ENCODE assay signal across 21 cellular contexts in the genomic region with DNA sequence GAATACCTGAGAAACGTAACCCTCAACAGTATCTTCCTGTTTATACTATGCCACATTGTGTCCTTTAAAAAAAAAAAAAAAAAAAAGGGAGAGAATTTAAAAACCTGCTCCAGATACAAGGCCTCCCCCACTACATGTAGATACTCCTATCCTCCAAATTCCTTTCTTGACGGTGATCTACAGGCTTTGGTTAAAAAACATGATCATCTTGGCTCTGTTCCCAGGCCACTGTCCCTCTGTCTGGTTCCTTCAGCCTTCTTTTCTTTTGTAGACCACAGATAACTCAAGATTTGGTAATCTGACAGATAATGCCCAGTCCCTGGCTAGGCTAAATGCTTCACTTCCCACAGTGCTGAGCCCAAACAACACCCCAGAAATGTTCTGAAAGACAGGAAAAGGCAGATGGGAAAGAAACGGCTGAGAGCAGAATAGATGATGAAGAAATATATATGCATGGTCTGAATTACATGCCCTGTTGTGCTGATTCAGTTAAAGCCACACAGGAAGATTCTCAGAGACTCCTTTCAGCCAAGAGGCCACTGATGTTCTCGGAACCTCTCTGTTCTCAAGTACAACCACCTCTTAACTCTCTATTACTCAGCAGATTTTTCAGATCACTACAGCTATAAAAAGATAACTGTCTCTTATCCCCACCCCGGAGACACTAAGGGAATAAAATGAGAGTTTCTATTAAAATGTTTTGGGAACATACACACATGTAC. TPM values are rescaled to one million over a fixed set of nuclear protein-coding genes. Genes with fewer than 3 reads are reported as not detected.
DNase-seq lines count a peak whose midpoint lies in the region; ATAC-seq and TF ChIP-seq lines count a peak whose summit lies in the region.
"Had no signal": no experiment of that assay in that cellular context is flagged by ENCODE, and none has a peak within 500 bp of the region (broad histone marks: within the 10 kb centered on the region; RNA-seq: fewer than 3 reads in every experiment).

No MANE protein-coding gene starts in this region.

- H3K4me2 ChIP-seq in GM23338, result no peak overlapping the region

- DNase-seq in A673 (ENCODE audit: low spot score) (no peak), GM23338 (ENCODE audit: low spot score) (no peak), fibroblast of villous mesenchyme (ENCODE audit: low read depth) (peak; percentile 50), NCI-H446 treated with DMSO at 0.1 percent for 48 hours (lab: John Stamatoyannopoulos, UW) (no peak), NCI-H226 (no peak), NCI-H526 treated with DMSO at 0.1 percent for 48 hours (lab: John Stamatoyannopoulos, UW) (no peak), CD14-positive monocyte (ENCODE audit: low spot score) (no peak)
- DNase-seq: activated CD4-positive, alpha-beta T cell treated with anti-CD3 and anti-CD28 coated beads for 1 hour; activated T-cell treated with anti-CD3 and anti-CD28 coated beads for 4 hours; brain microvascular endothelial cell; dermis blood vessel endothelial cell; NCI-H1930; NCI-H526; ovary; sigmoid colon; stimulated activated CD4-positive, alpha-beta T cell treated with anti-CD3 and anti-CD28 coated beads, Interleukin-2, amount 100 ng/mL, for 24 hours; T-helper 9 cell had no signal

- H3K9me3 Mint-ChIP-seq in GM23338 (no peaks in the 10 kb centered on the region), CD14-positive monocyte (no peaks in the 10 kb centered on the region)
- no peaks in the 10 kb centered on the region for H3K9me3 Mint-ChIP-seq in activated T-helper 17 cell treated with anti-CD3 and anti-CD28 coated beads, Interleukin-2, amount 50 U/mL, for 72 hours
- H3K9me3 Mint-ChIP-seq: activated naive CD4-positive, alpha-beta T cell treated with anti-CD3 and anti-CD28 coated beads, Interleukin-2, amount 50 U/mL, for 24 hours had no signal

- H3K36me3 ChIP-seq in A673 (ENCODE audit: insufficient read depth, low read length, poor library complexity, severe bottlenecking) (peaks cover 43% of the 10 kb centered on the region), GM23338 (ENCODE audit: insufficient read depth) (peaks cover 23% of the 10 kb centered on the region)
- H3K36me3 ChIP-seq: ovary had no signal

- H3K9me3 ChIP-seq in A673 (ENCODE audit: low read depth, low read length, poor library complexity, severe bottlenecking), result no peaks in the 10 kb centered on the region
- H3K9me3 ChIP-seq: HAP-1, ovary, sigmoid colon had no signal

- H3K36me3 Mint-ChIP-seq in GM23338 (ENCODE audit: low read depth) (peaks cover 61% of the 10 kb centered on the region), CD14-positive monocyte (peaks cover 85 to 93% of the 10 kb centered on the region in 2 donors)
- peaks cover 97% of the 10 kb centered on the region for H3K36me3 Mint-ChIP-seq in activated T-helper 17 cell treated with anti-CD3 and anti-CD28 coated beads, Interleukin-2, amount 50 U/mL, for 72 hours (ENCODE audit: low read depth)

- H3K27me3 ChIP-seq in A673 (replicated peaks; ENCODE audit: insufficient read depth, low read depth, low read length, poor library complexity) (no peaks in the 10 kb centered on the region), GM23338 (ENCODE audit: insufficient read depth) (no peaks in the 10 kb centered on the region)
- H3K27me3 ChIP-seq: brain microvascular endothelial cell, ovary, sigmoid colon had no signal

- CTCF ChIA-PET in A673 (lab: Charles Lee), result no interaction called here

- no peak for ATAC-seq in GM23338
- ATAC-seq in activated T-helper 17 cell treated with anti-CD3 and anti-CD28 coated beads, Interleukin-2, amount 50 U/mL, for 72 hours (replicated peaks), result peak; percentile 67

- POLR2A ChIA-PET in A673 (lab: Charles Lee; ENCODE audit: low non-redundant PET), result no interaction called here

- H3K27me3 Mint-ChIP-seq in GM23338 (ENCODE audit: insufficient read depth, low read depth, poor library complexity) (no peaks in the 10 kb centered on the region), CD14-positive monocyte (ENCODE audit: low read depth in 3 of 3) (no peaks in the 10 kb centered on the region)
- no peaks in the 10 kb centered on the region for H3K27me3 Mint-ChIP-seq in activated T-helper 17 cell treated with anti-CD3 and anti-CD28 coated beads, Interleukin-2, amount 50 U/mL, for 72 hours
- H3K27me3 Mint-ChIP-seq: activated naive CD4-positive, alpha-beta T cell treated with anti-CD3 and anti-CD28 coated beads, Interleukin-2, amount 50 U/mL, for 24 hours had no signal

- peaks cover 5% of the 10 kb centered on the region for H4K20me1 ChIP-seq in GM23338 (replicated peaks; ENCODE audit: insufficient read depth)

- peak overlapping the region; percentile 41 for H3K27ac ChIP-seq in A673 (ENCODE audit: low read depth, low read length, poor library complexity, severe bottlenecking)
- H3K27ac ChIP-seq in GM23338 (ENCODE audit: low read depth), result no peak overlapping the region
- H3K27ac ChIP-seq: brain microvascular endothelial cell, epithelial cell of prostate, ovary had no signal

- H3K4me1 Mint-ChIP-seq in GM23338, result no peaks in the 10 kb centered on the region; the same call in 2 of the 3 replicates
- H3K4me1 Mint-ChIP-seq in activated T-helper 17 cell treated with anti-CD3 and anti-CD28 coated beads, Interleukin-2, amount 50 U/mL, for 72 hours, result peaks cover 35% of the 10 kb centered on the region
- peaks cover 9% of the 10 kb centered on the region for H3K4me1 Mint-ChIP-seq in CD14-positive monocyte
- H3K4me1 Mint-ChIP-seq: activated naive CD4-positive, alpha-beta T cell treated with anti-CD3 and anti-CD28 coated beads, Interleukin-2, amount 50 U/mL, for 24 hours had no signal

- H3K4me1 ChIP-seq in A673 (ENCODE audit: insufficient read depth, low read length, poor library complexity, severe bottlenecking) (peaks cover 5% of the 10 kb centered on the region), GM23338 (ENCODE audit: insufficient read depth) (no peaks in the 10 kb centered on the region)
- H3K4me1 ChIP-seq: HAP-1 had no signal

- H3K9me2 ChIP-seq in GM23338 (ENCODE audit: insufficient read depth), result no peaks in the 10 kb centered on the region

- peaks cover 8% of the 10 kb centered on the region for H3K79me2 ChIP-seq in GM23338 (replicated peaks; ENCODE audit: insufficient read depth)

- no peak overlapping the region for H3K4me3 Mint-ChIP-seq in GM23338
- H3K4me3 Mint-ChIP-seq in activated T-helper 17 cell treated with anti-CD3 and anti-CD28 coated beads, Interleukin-2, amount 50 U/mL, for 72 hours, result peak overlapping the region; percentile 16
- no peak overlapping the region for H3K4me3 Mint-ChIP-seq in CD14-positive monocyte
- H3K4me3 Mint-ChIP-seq: activated naive CD4-positive, alpha-beta T cell treated with anti-CD3 and anti-CD28 coated beads, Interleukin-2, amount 50 U/mL, for 24 hours had no signal

- H3K27ac Mint-ChIP-seq in GM23338 (peak overlapping the region; percentile 61), CD14-positive monocyte (peak overlapping the region in 3 of 7 donors; percentile 23 to 57 (median 52))
- peak overlapping the region; percentile 42 for H3K27ac Mint-ChIP-seq in activated T-helper 17 cell treated with anti-CD3 and anti-CD28 coated beads, Interleukin-2, amount 50 U/mL, for 72 hours
- H3K27ac Mint-ChIP-seq: activated naive CD4-positive, alpha-beta T cell treated with anti-CD3 and anti-CD28 coated beads, Interleukin-2, amount 50 U/mL, for 24 hours had no signal

- no TSS peak for BruUV-seq in A673 (replicated peaks; lab: Mats Ljungman, UMichigan)

- TF ChIP-seq CTCF in A673 (conservative IDR thresholded peaks at IDR 0.05; ENCODE audit: low read depth, low read length) (no peak), GM23338 (conservative IDR thresholded peaks at IDR 0.05; ENCODE audit: low read depth in 2 of 2) (no peak), fibroblast of villous mesenchyme (IDR thresholded peaks at IDR 0.05; ENCODE audit: insufficient read depth, low read depth, low read length) (no peak), CD14-positive monocyte (IDR thresholded peaks at IDR 0.05) (no peak)

- no peak overlapping the region for H3K4me3 ChIP-seq in A673 (ENCODE audit: low read depth, low read length, poor library complexity, severe bottlenecking)
- H3K4me3 ChIP-seq in GM23338, result no peak overlapping the region
- no peak overlapping the region for H3K4me3 ChIP-seq in fibroblast of villous mesenchyme (ENCODE audit: low read depth, low read length)
- H3K4me3 ChIP-seq: HAP-1, ovary, sigmoid colon had no signal

- H3F3A ChIP-seq in GM23338 (replicated peaks; ENCODE audit: low read depth), result 0 out of 2 replicates have a peak, but pooled peaks cover 2% of the 10 kb centered on the region

- intact Hi-C loops in A673 (cut with micrococcal nuclease; ENCODE audit: unreplicated experiment) (no loop called here), CD14-positive monocyte (cut with micrococcal nuclease) (no loop called here)

- H2AFZ ChIP-seq in GM23338, result no peak overlapping the region

TF ChIP-seq in GM23338, 12 proteins besides CTCF, POLR2A, EP300 and RAD21 (continues in another document):
- no peak for TF ChIP-seq POLR2AphosphoS5 (IDR thresholded peaks at IDR 0.05; ENCODE audit: low read depth)
- no peak for TF ChIP-seq ZNF114 (CRISPR knock-in tag; IDR thresholded peaks at IDR 0.05)
- TF ChIP-seq EZH2 (IDR thresholded peaks at IDR 0.05; ENCODE audit: low read depth, unreplicated experiment), result no peak
- TF ChIP-seq STAT1 (IDR thresholded peaks at IDR 0.05; ENCODE audit: unreplicated experiment), result no peak
- TF ChIP-seq ZNF331 (CRISPR knock-in tag; IDR thresholded peaks at IDR 0.05; ENCODE audit: low read depth), result no peak
- TF ChIP-seq, protein P1, sequence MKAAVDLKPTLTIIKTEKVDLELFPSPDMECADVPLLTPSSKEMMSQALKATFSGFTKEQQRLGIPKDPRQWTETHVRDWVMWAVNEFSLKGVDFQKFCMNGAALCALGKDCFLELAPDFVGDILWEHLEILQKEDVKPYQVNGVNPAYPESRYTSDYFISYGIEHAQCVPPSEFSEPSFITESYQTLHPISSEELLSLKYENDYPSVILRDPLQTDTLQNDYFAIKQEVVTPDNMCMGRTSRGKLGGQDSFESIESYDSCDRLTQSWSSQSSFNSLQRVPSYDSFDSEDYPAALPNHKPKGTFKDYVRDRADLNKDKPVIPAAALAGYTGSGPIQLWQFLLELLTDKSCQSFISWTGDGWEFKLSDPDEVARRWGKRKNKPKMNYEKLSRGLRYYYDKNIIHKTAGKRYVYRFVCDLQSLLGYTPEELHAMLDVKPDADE (IDR thresholded peaks at IDR 0.05), result no peak
- TF ChIP-seq EZH2phosphoT487 (IDR thresholded peaks at IDR 0.05; ENCODE audit: unreplicated experiment), result no peak

RNA-seq across cellular contexts. Expression of gene NPTN, which starts 48.3 kb away (rescaled TPM):
- total RNA-seq in A673 (2021) (96.1 and 101 TPM in 2 replicates), fibroblast of villous mesenchyme (137 and 146 TPM in 2 replicates)
- 113 and 121 TPM in 2 replicates for total RNA-seq in GM23338 (2014; rRNA removed; shearing (Covaris generic))
- polyA plus RNA-seq in GM23338 (2016; fragmentation: Nextera tagmentation; extraction: Ambion mirVana) (53.0 and 56.3 TPM in 2 replicates), CD14-positive monocyte (10 to 100 TPM; 86.5 to 88.0 TPM)
- total RNA-seq in activated T-helper 17 cell treated with anti-CD3 and anti-CD28 coated beads, Interleukin-2, amount 50 U/mL, for 72 hours, result 10 to 100 TPM; 59.5 to 66.1 TPM
